ENCODE assay signal across 23 cellular contexts in genomic region chr11:68965901-68966868, GRCh38. TPM values are rescaled to one million over a fixed set of nuclear protein-coding genes. Genes with fewer than 3 reads are reported as not detected.
DNase-seq lines count a peak whose midpoint lies in the region; ATAC-seq and TF ChIP-seq lines count a peak whose summit lies in the region.
"Had no signal": no experiment of that assay in that cellular context is flagged by ENCODE, and none has a peak within 500 bp of the region (broad histone marks: within the 10 kb centered on the region; RNA-seq: fewer than 3 reads in every experiment).

No MANE protein-coding gene starts in this region.

- intact Hi-C loops in activated CD8-positive, alpha-beta T cell treated with anti-CD3 and anti-CD28 coated beads for 36 hours (cut with micrococcal nuclease) = no loop called here
- intact Hi-C loops in uterus (cut with DNase I; ENCODE audit: low total_unique reads) = no loop called here

- CTCF ChIA-PET in activated CD8-positive, alpha-beta T cell treated with anti-CD3 and anti-CD28 coated beads for 36 hours (lab: Charles Lee) = no interaction called here

- H3K4me3 Mint-ChIP-seq in activated naive CD8-positive, alpha-beta T cell = no peak overlapping the region
- H3K4me3 Mint-ChIP-seq in activated naive CD8-positive, alpha-beta T cell treated with anti-CD3 and anti-CD28 coated beads for 36 hours = no peak overlapping the region
- no peak overlapping the region for H3K4me3 Mint-ChIP-seq in activated CD8-positive, alpha-beta T cell treated with anti-CD3 and anti-CD28 coated beads for 36 hours
- H3K4me3 Mint-ChIP-seq in effector memory CD8-positive, alpha-beta T cell = peak overlapping the region in 1 of 2 donors; percentile 49
- H3K4me3 Mint-ChIP-seq: activated naive CD8-positive, alpha-beta T cell treated with anti-CD3 and anti-CD28 coated beads, Interleukin-2, amount 10 ng/mL, durations not matched to agents 7 days and 5 days; naive B cell had no signal

- no peaks in the 10 kb centered on the region for H3K9me3 ChIP-seq in uterus
- H3K9me3 ChIP-seq in gastroesophageal sphincter = no peaks in the 10 kb centered on the region
- H3K9me3 ChIP-seq: Caco-2, left lung, stomach, vagina had no signal

- no peak for TF ChIP-seq EP300 in gastroesophageal sphincter (IDR thresholded peaks at IDR 0.05)

- H3K4me3 ChIP-seq in uterus (no peak overlapping the region), gastroesophageal sphincter (no peak overlapping the region)
- H3K4me3 ChIP-seq: cardiac muscle cell, GM12878, left lung, stomach, vagina had no signal

- H3K36me3 ChIP-seq in uterus (no peaks in the 10 kb centered on the region), gastroesophageal sphincter (no peaks in the 10 kb centered on the region)
- H3K36me3 ChIP-seq: cardiac muscle cell, left lung, stomach, vagina had no signal

- TF ChIP-seq POLR2A in uterus (IDR thresholded peaks at IDR 0.05) (no peak), gastroesophageal sphincter (IDR thresholded peaks at IDR 0.05) (no peak)

- H3K27ac ChIP-seq in uterus = no peak overlapping the region
- H3K27ac ChIP-seq in gastroesophageal sphincter = no peak overlapping the region
- H3K27ac ChIP-seq: cardiac muscle cell, foreskin keratinocyte, left lung, stomach, vagina had no signal

- H3K27me3 ChIP-seq in uterus (no peaks in the 10 kb centered on the region), gastroesophageal sphincter (no peaks in the 10 kb centered on the region)
- H3K27me3 ChIP-seq: cardiac muscle cell, vagina had no signal

- no peaks in the 10 kb centered on the region for H3K9me3 Mint-ChIP-seq in activated naive CD8-positive, alpha-beta T cell (ENCODE audit: low read depth)
- no peaks in the 10 kb centered on the region for H3K9me3 Mint-ChIP-seq in activated naive CD8-positive, alpha-beta T cell treated with anti-CD3 and anti-CD28 coated beads for 36 hours
- no peaks in the 10 kb centered on the region for H3K9me3 Mint-ChIP-seq in activated CD8-positive, alpha-beta T cell treated with anti-CD3 and anti-CD28 coated beads for 36 hours
- no peaks in the 10 kb centered on the region for H3K9me3 Mint-ChIP-seq in effector memory CD8-positive, alpha-beta T cell
- H3K9me3 Mint-ChIP-seq: activated naive CD8-positive, alpha-beta T cell treated with anti-CD3 and anti-CD28 coated beads, Interleukin-2, amount 10 ng/mL, durations not matched to agents 7 days and 5 days had no signal

- no peak for ATAC-seq in activated CD8-positive, alpha-beta T cell treated with anti-CD3 and anti-CD28 coated beads for 36 hours
- peak; percentile 53 for ATAC-seq in effector memory CD8-positive, alpha-beta T cell (replicated peaks)
- ATAC-seq in gastroesophageal sphincter = no peak
- ATAC-seq: foreskin keratinocyte, GM12878, left lung, SK-N-SH treated with all-trans-retinoic acid at 6 μM for 48 hours had no signal

- H3K27ac Mint-ChIP-seq in activated naive CD8-positive, alpha-beta T cell = peak overlapping the region; percentile 22
- no peak overlapping the region for H3K27ac Mint-ChIP-seq in activated naive CD8-positive, alpha-beta T cell treated with anti-CD3 and anti-CD28 coated beads for 36 hours
- peak overlapping the region; percentile 1 for H3K27ac Mint-ChIP-seq in activated CD8-positive, alpha-beta T cell treated with anti-CD3 and anti-CD28 coated beads for 36 hours
- H3K27ac Mint-ChIP-seq in effector memory CD8-positive, alpha-beta T cell = peak overlapping the region; percentile 41 to 87
- H3K27ac Mint-ChIP-seq: activated naive CD8-positive, alpha-beta T cell treated with anti-CD3 and anti-CD28 coated beads, Interleukin-2, amount 10 ng/mL, durations not matched to agents 7 days and 5 days; naive B cell; progenitor cell of endocrine pancreas had no signal

- no peaks in the 10 kb centered on the region for H3K4me1 ChIP-seq in uterus
- no peaks in the 10 kb centered on the region for H3K4me1 ChIP-seq in gastroesophageal sphincter
- H3K4me1 ChIP-seq: Caco-2, foreskin keratinocyte, left lung, stomach, vagina had no signal

- no peak for TF ChIP-seq CTCF in activated CD8-positive, alpha-beta T cell treated with anti-CD3 and anti-CD28 coated beads for 36 hours (IDR thresholded peaks at IDR 0.05)
- TF ChIP-seq CTCF in uterus (IDR thresholded peaks at IDR 0.05) (no peak), gastroesophageal sphincter (IDR thresholded peaks at IDR 0.05) (no peak)

- H3K4me1 Mint-ChIP-seq in activated naive CD8-positive, alpha-beta T cell (ENCODE audit: low read depth) = peaks cover 17% of the 10 kb centered on the region
- peaks cover 4% of the 10 kb centered on the region for H3K4me1 Mint-ChIP-seq in activated naive CD8-positive, alpha-beta T cell treated with anti-CD3 and anti-CD28 coated beads for 36 hours
- H3K4me1 Mint-ChIP-seq in activated CD8-positive, alpha-beta T cell treated with anti-CD3 and anti-CD28 coated beads for 36 hours (ENCODE audit: low read depth) = peaks cover 14% of the 10 kb centered on the region
- H3K4me1 Mint-ChIP-seq in effector memory CD8-positive, alpha-beta T cell (ENCODE audit: low read depth in 2 of 2) = peaks cover 6 to 7% of the 10 kb centered on the region in 2 donors

- H3K27me3 Mint-ChIP-seq in activated naive CD8-positive, alpha-beta T cell = no peaks in the 10 kb centered on the region
- no peaks in the 10 kb centered on the region for H3K27me3 Mint-ChIP-seq in activated naive CD8-positive, alpha-beta T cell treated with anti-CD3 and anti-CD28 coated beads for 36 hours
- H3K27me3 Mint-ChIP-seq in activated CD8-positive, alpha-beta T cell treated with anti-CD3 and anti-CD28 coated beads for 36 hours = peaks cover 2% of the 10 kb centered on the region
- H3K27me3 Mint-ChIP-seq in effector memory CD8-positive, alpha-beta T cell = peaks cover 21 to 26% of the 10 kb centered on the region in 2 donors

- 44 to 93% methylated on average over 5 to 8 of the region's 15 CpGs for WGBS in gastroesophageal sphincter (ENCODE audit: low coverage in 1 of 2), 2 donors

- in situ Hi-C loops in ACHN (cut with HindIII; ENCODE audit: low pct_ligation_motif_present, low pct_unique_long_range_greater_than_20kb, low sequenced_read_pairs) = no loop called here

- no peak for DNase-seq in activated naive CD8-positive, alpha-beta T cell treated with anti-CD3 and anti-CD28 coated beads for 36 hours
- no peak for DNase-seq in activated CD8-positive, alpha-beta T cell treated with anti-CD3 and anti-CD28 coated beads for 36 hours
- DNase-seq in effector memory CD8-positive, alpha-beta T cell = no peak
- DNase-seq in uterus = peak; percentile 3 to 6
- no peak for DNase-seq in ACHN
- DNase-seq in effector CD8-positive, alpha-beta T cell (lab: John Stamatoyannopoulos, UW) = no peak
- DNase-seq: activated naive CD8-positive, alpha-beta T cell treated with anti-CD3 and anti-CD28 coated beads, Interleukin-2, amount 10 ng/mL, durations not matched to agents 7 days and 5 days; foreskin keratinocyte; naive B cell; NCI-H1930; NCI-H69; stimulated activated CD4-positive, alpha-beta T cell treated with anti-CD3 and anti-CD28 coated beads, Interleukin-15, amount 100 ng/mL, for 24 hours; stomach had no signal

- H3K36me3 Mint-ChIP-seq in activated naive CD8-positive, alpha-beta T cell = no peaks in the 10 kb centered on the region
- H3K36me3 Mint-ChIP-seq in activated naive CD8-positive, alpha-beta T cell treated with anti-CD3 and anti-CD28 coated beads for 36 hours = peaks cover 3% of the 10 kb centered on the region
- no peaks in the 10 kb centered on the region for H3K36me3 Mint-ChIP-seq in activated CD8-positive, alpha-beta T cell treated with anti-CD3 and anti-CD28 coated beads for 36 hours (ENCODE audit: low read depth)
- no peaks in the 10 kb centered on the region for H3K36me3 Mint-ChIP-seq in effector memory CD8-positive, alpha-beta T cell (ENCODE audit: insufficient read depth)
- H3K36me3 Mint-ChIP-seq: naive B cell had no signal

- POLR2A ChIA-PET in activated CD8-positive, alpha-beta T cell treated with anti-CD3 and anti-CD28 coated beads for 36 hours (lab: Charles Lee) = interaction anchor here (1.0 kb wide), 1 partner anchor 17 kb away, joined by 3 read pairs; no protein-coding TSS in a partner anchor

RNA-seq across cellular contexts. Expression of gene MRGPRD, which starts 14.6 kb away (rescaled TPM):
- not detected for total RNA-seq in activated naive CD8-positive, alpha-beta T cell treated with anti-CD3 and anti-CD28 coated beads for 36 hours
- not detected for total RNA-seq in activated CD8-positive, alpha-beta T cell treated with anti-CD3 and anti-CD28 coated beads for 36 hours
- total RNA-seq in uterus (under 1 TPM in 1 of 4 donors, not detected in 3; 0.41 TPM), gastroesophageal sphincter (1 to 10 TPM in 2 of 4 donors, not detected in 2; 2.9 to 5.4 TPM)
- total RNA-seq: activated naive CD8-positive, alpha-beta T cell treated with anti-CD3 and anti-CD28 coated beads, Interleukin-2, amount 10 ng/mL, durations not matched to agents 7 days and 5 days; Caco-2; cardiac muscle cell; endothelial cell of umbilical vein; foreskin keratinocyte; GM12878; left lung; progenitor cell of endocrine pancreas; vagina had no signal

RNA-seq across cellular contexts. Expression of gene MRGPRF, which starts 46.9 kb away (rescaled TPM):
- total RNA-seq in activated naive CD8-positive, alpha-beta T cell treated with anti-CD3 and anti-CD28 coated beads for 36 hours = not detected
- total RNA-seq in activated CD8-positive, alpha-beta T cell treated with anti-CD3 and anti-CD28 coated beads for 36 hours = not detected
- total RNA-seq in uterus = 100 to 1,000 TPM in 1 of 4 donors, 10 to 100 TPM in 3; 52.6 to 173 (median 75.0) TPM
- 100 to 1,000 TPM in 3 of 4 donors, 10 to 100 TPM in 1; 88.9 to 213 (median 165) TPM for total RNA-seq in gastroesophageal sphincter
- total RNA-seq: activated naive CD8-positive, alpha-beta T cell treated with anti-CD3 and anti-CD28 coated beads, Interleukin-2, amount 10 ng/mL, durations not matched to agents 7 days and 5 days; endothelial cell of umbilical vein; GM12878 had no signal

Comparison
In these comparisons a context has a peak if more than half of its experiments do, and no peak if none do; other contexts are left out.
1. DNase-seq: peak in uterus (2 of 2); none in activated naive CD8-positive, alpha-beta T cell treated with anti-CD3 and anti-CD28 coated beads for 36 hours (single experiment), activated CD8-positive, alpha-beta T cell treated with anti-CD3 and anti-CD28 coated beads for 36 hours (single experiment), effector memory CD8-positive, alpha-beta T cell (0 of 3), ACHN (single experiment) and effector CD8-positive, alpha-beta T cell (single experiment).
2. RNA of gene MRGPRF, which starts 46.9 kb away (total RNA-seq): 88.9 to 213 TPM in gastroesophageal sphincter and 52.6 to 173 TPM in uterus; not detected in activated naive CD8-positive, alpha-beta T cell treated with anti-CD3 and anti-CD28 coated beads for 36 hours and not detected in activated CD8-positive, alpha-beta T cell treated with anti-CD3 and anti-CD28 coated beads for 36 hours; every median in the first group is over 10 times any median in the second.